In genomic region chr22:24247564-24248344, GRCh38 we compare ENCODE assay signal across 8 cellular contexts. TPM values are rescaled to one million over a fixed set of nuclear protein-coding genes. Genes with fewer than 3 reads are reported as not detected.
A peak's percentile ranks its signal among the peaks of the same experiment; 100 is the strongest.
DNase-seq lines count a peak whose midpoint lies in the region; ATAC-seq and TF ChIP-seq lines count a peak whose summit lies in the region.

No MANE protein-coding gene starts in this region.

- no peak overlapping the region for H3K4me3 Mint-ChIP-seq in activated CD4-positive, alpha-beta T cell treated with anti-CD3 and anti-CD28 coated beads for 36 hours

- H3K9me3 Mint-ChIP-seq in activated CD4-positive, alpha-beta T cell treated with anti-CD3 and anti-CD28 coated beads for 36 hours (ENCODE audit: low read depth), result no peaks in the 10 kb centered on the region

- peaks cover 17% of the 10 kb centered on the region for H3K4me1 Mint-ChIP-seq in activated CD4-positive, alpha-beta T cell treated with anti-CD3 and anti-CD28 coated beads for 36 hours

- H3K36me3 ChIP-seq in GM06990 (ENCODE audit: control insufficient read depth, insufficient read depth, low read length) (no peaks in the 10 kb centered on the region), lower lobe of right lung (no peaks in the 10 kb centered on the region)

- no peaks in the 10 kb centered on the region for H3K27me3 Mint-ChIP-seq in activated CD4-positive, alpha-beta T cell treated with anti-CD3 and anti-CD28 coated beads for 36 hours

- peaks cover 47% of the 10 kb centered on the region for H3K4me1 ChIP-seq in lower lobe of right lung

- ATAC-seq in activated CD4-positive, alpha-beta T cell treated with anti-CD3 and anti-CD28 coated beads for 36 hours, result peak; percentile 86
- peak; percentile 98 for ATAC-seq in lower lobe of right lung

- CTCF ChIA-PET in activated CD4-positive, alpha-beta T cell treated with anti-CD3 and anti-CD28 coated beads for 36 hours (lab: Charles Lee), result interaction anchor here (0.6 to 1.5 kb wide), 2 partner anchors 14 to 18 kb away, joined by 3 read pairs; no protein-coding TSS in a partner anchor

- TF ChIP-seq CTCF in 22Rv1 (IDR thresholded peaks at IDR 0.05), result peak; percentile 74
- TF ChIP-seq CTCF in GM06990 (IDR thresholded peaks at IDR 0.05; ENCODE audit: insufficient read depth, low read length, poor library complexity, severe bottlenecking), result peak; percentile 81
- peak in 55 of 56 donors; percentile 53 to 90 (median 75) for TF ChIP-seq CTCF in dorsolateral prefrontal cortex (IDR thresholded peaks at IDR 0.05 in 54 of 56, conservative IDR thresholded peaks at IDR 0.05 in 2 of 56; ENCODE audit: low read depth in 1 of 56, partially characterized antibody in 56 of 56)
- TF ChIP-seq CTCF in lower lobe of right lung (IDR thresholded peaks at IDR 0.05), result peak; percentile 82

- DNase-seq in GM06990 (ENCODE audit: extremely low read depth, insufficient read length) (peak; percentile 37), NCI-H2171 (lab: John Stamatoyannopoulos, UW) (peak; percentile 11), dorsolateral prefrontal cortex (peak; percentile 63 to 84 (median 76)), lower lobe of right lung (peak; percentile 93), NCI-H1048 (lab: John Stamatoyannopoulos, UW) (no peak)
- peak; percentile 74 for DNase-seq in activated CD4-positive, alpha-beta T cell treated with anti-CD3 and anti-CD28 coated beads for 36 hours
- peak in 2 of 3 donors; percentile 31 to 47 for DNase-seq in stimulated activated CD4-positive, alpha-beta T cell treated with anti-CD3 and anti-CD28 coated beads, TNF-alpha, amount 100 ng/mL, for 48 hours (ENCODE audit: low read depth in 3 of 3)

- H3K27ac ChIP-seq in 22Rv1, result no peak overlapping the region
- H3K27ac ChIP-seq in dorsolateral prefrontal cortex, result peak overlapping the region in 31 of 59 donors; percentile 16 to 88 (median 65)
- H3K27ac ChIP-seq in lower lobe of right lung, result peak overlapping the region; percentile 89

- H3K36me3 Mint-ChIP-seq in activated CD4-positive, alpha-beta T cell treated with anti-CD3 and anti-CD28 coated beads for 36 hours (ENCODE audit: low read depth), result no peaks in the 10 kb centered on the region

- POLR2A ChIA-PET in activated CD4-positive, alpha-beta T cell treated with anti-CD3 and anti-CD28 coated beads for 36 hours (lab: Charles Lee), result no interaction called here

- intact Hi-C loops in activated CD4-positive, alpha-beta T cell treated with anti-CD3 and anti-CD28 coated beads for 36 hours (cut with DNase I, micrococcal nuclease), result loop anchor here in 1 of 2 experiments (1.0 kb wide), 1 partner anchor 58 kb away; no protein-coding TSS in a partner anchor
- intact Hi-C loops in dorsolateral prefrontal cortex (cut with DNase I), result loop anchor here (10.0 kb wide), 1 partner anchor 63 kb away; the partner anchor contains the start of gene SUSD2 (in 2 of the 2)
- intact Hi-C loops in lower lobe of right lung (cut with DNase I), result no loop called here

- H3K27me3 ChIP-seq in GM06990 (replicated peaks; ENCODE audit: control insufficient read depth, insufficient read depth, low read length) (no peaks in the 10 kb centered on the region), dorsolateral prefrontal cortex (no peaks in the 10 kb centered on the region), lower lobe of right lung (ENCODE audit: low read depth) (no peaks in the 10 kb centered on the region)

- H3K4me3 ChIP-seq in GM06990 (replicated peaks; ENCODE audit: low read depth, low read length) (no peak overlapping the region), dorsolateral prefrontal cortex (no peak overlapping the region), lower lobe of right lung (peak overlapping the region; percentile 19)

- H3K27ac Mint-ChIP-seq in activated CD4-positive, alpha-beta T cell treated with anti-CD3 and anti-CD28 coated beads for 36 hours, result no peak overlapping the region

- no peaks in the 10 kb centered on the region for H3K9me3 ChIP-seq in lower lobe of right lung

RNA-seq across cellular contexts. Expression of gene GGT5, which starts 2.9 kb away (rescaled TPM):
- total RNA-seq in activated CD4-positive, alpha-beta T cell treated with anti-CD3 and anti-CD28 coated beads for 36 hours, result under 1 TPM in 1 of 2 experiments, not detected in 1; 0.04 TPM
- total RNA-seq in dorsolateral prefrontal cortex (10 to 100 TPM in 113 of 120 experiments, 1 to 10 TPM in 7; 5.9 to 50.2 (median 18.8) TPM), lower lobe of right lung (29.4 TPM)

RNA-seq across cellular contexts. Expression of gene SPECC1L, which starts 22.9 kb away (rescaled TPM):
- total RNA-seq in activated CD4-positive, alpha-beta T cell treated with anti-CD3 and anti-CD28 coated beads for 36 hours, result 10 to 100 TPM; 31.5 to 38.2 TPM
- 100 to 1,000 TPM in 29 of 120 experiments, 10 to 100 TPM in 91; 59.5 to 136 (median 91.9) TPM for total RNA-seq in dorsolateral prefrontal cortex
- total RNA-seq in lower lobe of right lung, result 69.9 TPM

Comparison
In these comparisons a context has a peak if more than half of its experiments do, and no peak if none do; other contexts are left out.
1. RNA of gene GGT5, which starts 2.9 kb away (total RNA-seq): 29.4 TPM in lower lobe of right lung (single experiment) and 5.9 to 50.2 TPM in dorsolateral prefrontal cortex; 0.04 TPM in activated CD4-positive, alpha-beta T cell treated with anti-CD3 and anti-CD28 coated beads for 36 hours; every median in the first group is over 4 times any median in the second.
2. Peak in every context shown above with its lines, with median percentiles within 50 percentile points of each other: CTCF ChIP-seq.